30 cellular contexts compared by ENCODE assay signal in genomic region chr9:98432134-98432533, GRCh38.
"Had no signal": no experiment of that assay in that cellular context is flagged by ENCODE, and none has a peak within 500 bp of the region (broad histone marks: within the 10 kb centered on the region; RNA-seq: fewer than 3 reads in every experiment).

No MANE protein-coding gene starts in this region.

- H3K36me3 Mint-ChIP-seq: stimulated activated effector memory CD8-positive, alpha-beta T cell treated with anti-CD3 and anti-CD28 coated beads, Interleukin-12 subunit alpha, Interleukin-12 subunit beta, amount 100 ng/mL, for 72 hours had no signal

- H3K27me3 Mint-ChIP-seq: activated T-cell treated with anti-CD3 and anti-CD28 coated beads, Interleukin-2, amount 50 U/mL, for 24 hours had no signal

- H3K4me3 Mint-ChIP-seq: activated T-cell treated with anti-CD3 and anti-CD28 coated beads, Interleukin-2, amount 50 U/mL, for 24 hours; nephron; stimulated activated effector memory CD8-positive, alpha-beta T cell treated with anti-CD3 and anti-CD28 coated beads, Interleukin-12 subunit alpha, Interleukin-12 subunit beta, amount 100 ng/mL, for 72 hours; stimulated activated naive CD8-positive, alpha-beta T cell treated with anti-CD3 and anti-CD28 coated beads, Interleukin-15, amount 100 ng/mL, for 72 hours; T-helper 2 cell treated with Interferon-gamma antibody and Interleukin-4, amounts not matched to agents 5 μg/mL and 100 μg/mL, for 36 hours had no signal

- H3K9me3 ChIP-seq: gastroesophageal sphincter, neutrophil, pancreas, prostate gland, sigmoid colon, tibial artery had no signal

- H3K4me1 ChIP-seq: gastroesophageal sphincter, pancreas, prostate gland, sigmoid colon, tibial artery had no signal

- H3K9me3 Mint-ChIP-seq: activated T-cell treated with anti-CD3 and anti-CD28 coated beads, Interleukin-2, amount 50 U/mL, for 24 hours; nephron; stimulated activated naive CD8-positive, alpha-beta T cell treated with anti-CD3 and anti-CD28 coated beads, Interleukin-15, amount 100 ng/mL, for 72 hours; T-helper 2 cell treated with Interferon-gamma antibody and Interleukin-4, amounts not matched to agents 5 μg/mL and 100 μg/mL, for 36 hours had no signal

- H3K4me3 ChIP-seq: coronary artery, gastroesophageal sphincter, pancreas, prostate gland, sigmoid colon, tibial artery had no signal

- H3K36me3 ChIP-seq: brain microvascular endothelial cell, gastroesophageal sphincter, neutrophil, pancreas, prostate gland, sigmoid colon, tibial artery had no signal

- H3K27ac ChIP-seq: brain microvascular endothelial cell, coronary artery, gastroesophageal sphincter, neutrophil, pancreas, prostate gland, sigmoid colon, tibial artery, VCaP had no signal

- DNase-seq: activated CD4-positive, alpha-beta T cell treated with anti-CD3 and anti-CD28 coated beads for 48 hours; activated CD4-positive, alpha-beta T cell treated with anti-CD3 and anti-CD28 coated beads, Interleukin-2, amount 50 U/mL, for 48 hours; activated CD8-positive, alpha-beta memory T cell treated with anti-CD3 and anti-CD28 coated beads, Interleukin-2, amount 50 U/mL, for 4 hours; activated gamma-delta T cell treated with Interleukin-2 at 50 U/mL for 16 hours; activated naive CD4-positive, alpha-beta T cell treated with anti-CD3 and anti-CD28 coated beads, Interleukin-2, amount 50 U/mL, for 16 hours; activated T-cell treated with anti-CD3 and anti-CD28 coated beads, Interleukin-2, amount 50 U/mL, for 24 hours; amniotic stem cell; brain microvascular endothelial cell; head of caudate nucleus; hippocampal formation; left cardiac atrium; left ventricle myocardium superior; mammary epithelial cell; pancreas; retina; sigmoid colon; small intestine; stimulated activated CD4-positive, alpha-beta T cell treated with anti-CD3 and anti-CD28 coated beads, Interleukin-4, amount 100 ng/mL, for 24 hours; stimulated activated naive CD8-positive, alpha-beta T cell treated with anti-CD3 and anti-CD28 coated beads, Interleukin-15, amount 100 ng/mL, for 72 hours; substantia nigra; T-helper 1 cell; tibial artery had no signal

- H3K4me1 Mint-ChIP-seq: nephron; stimulated activated effector memory CD8-positive, alpha-beta T cell treated with anti-CD3 and anti-CD28 coated beads, Interleukin-12 subunit alpha, Interleukin-12 subunit beta, amount 100 ng/mL, for 72 hours; stimulated activated naive CD8-positive, alpha-beta T cell treated with anti-CD3 and anti-CD28 coated beads, Interleukin-15, amount 100 ng/mL, for 72 hours had no signal

- H3K27ac Mint-ChIP-seq: activated T-cell treated with anti-CD3 and anti-CD28 coated beads, Interleukin-2, amount 50 U/mL, for 24 hours; nephron; stimulated activated effector memory CD8-positive, alpha-beta T cell treated with anti-CD3 and anti-CD28 coated beads, Interleukin-12 subunit alpha, Interleukin-12 subunit beta, amount 100 ng/mL, for 72 hours; stimulated activated naive CD8-positive, alpha-beta T cell treated with anti-CD3 and anti-CD28 coated beads, Interleukin-15, amount 100 ng/mL, for 72 hours; T-helper 2 cell treated with Interferon-gamma antibody and Interleukin-4, amounts not matched to agents 5 μg/mL and 100 μg/mL, for 36 hours had no signal

- H3K27me3 ChIP-seq: brain microvascular endothelial cell, gastroesophageal sphincter, neutrophil, pancreas, sigmoid colon, tibial artery had no signal
